ENCODE assay signal across 2 cellular contexts in the genomic region with DNA sequence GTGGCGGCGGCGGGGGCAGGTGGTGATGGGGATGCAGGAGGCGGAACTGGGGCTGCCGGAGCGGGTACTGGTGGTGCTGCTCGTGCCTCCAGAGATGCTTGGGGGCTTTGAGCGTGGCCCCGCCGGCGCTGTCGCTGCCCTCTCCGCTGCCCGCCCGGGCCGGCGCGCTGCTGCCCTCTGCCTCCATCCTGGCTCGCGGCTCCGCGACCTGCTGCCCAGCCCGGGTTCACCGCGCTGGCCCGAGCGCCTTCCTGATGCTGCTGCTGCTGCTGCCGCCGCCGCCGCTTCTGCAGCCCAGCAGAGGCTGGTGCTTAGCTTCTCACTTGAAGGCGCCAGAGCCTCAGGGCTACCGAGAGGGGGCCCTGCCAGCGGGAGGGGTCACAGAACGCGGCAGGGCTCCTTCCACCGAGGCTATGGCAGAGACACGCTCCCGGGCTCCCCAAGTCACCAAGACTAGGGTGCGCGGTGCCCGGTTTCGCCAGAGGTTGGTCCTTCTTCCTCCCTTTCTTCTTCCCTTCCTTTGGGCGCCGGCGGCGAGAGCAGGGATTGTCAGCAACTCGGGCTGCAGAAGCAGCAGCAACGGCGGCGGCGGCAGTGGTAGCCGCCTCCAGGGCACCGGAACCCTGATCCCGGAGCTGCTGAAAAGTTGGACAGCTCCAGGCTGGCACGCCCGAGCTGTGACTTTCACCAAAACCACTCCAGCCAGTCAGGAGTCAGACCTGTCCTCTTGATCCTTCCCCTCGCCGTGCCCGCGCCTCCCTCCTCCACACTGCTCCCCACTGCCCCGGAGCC.
TF ChIP-seq lines count a peak whose summit lies in the region.

A gene (minus strand): TSS at position 291 of the 792 bp plus-strand sequence.

TF ChIP-seq in liver, 16 proteins besides CTCF, POLR2A, EP300 and RAD21 (continued from another document):
- TF ChIP-seq, protein P1, sequence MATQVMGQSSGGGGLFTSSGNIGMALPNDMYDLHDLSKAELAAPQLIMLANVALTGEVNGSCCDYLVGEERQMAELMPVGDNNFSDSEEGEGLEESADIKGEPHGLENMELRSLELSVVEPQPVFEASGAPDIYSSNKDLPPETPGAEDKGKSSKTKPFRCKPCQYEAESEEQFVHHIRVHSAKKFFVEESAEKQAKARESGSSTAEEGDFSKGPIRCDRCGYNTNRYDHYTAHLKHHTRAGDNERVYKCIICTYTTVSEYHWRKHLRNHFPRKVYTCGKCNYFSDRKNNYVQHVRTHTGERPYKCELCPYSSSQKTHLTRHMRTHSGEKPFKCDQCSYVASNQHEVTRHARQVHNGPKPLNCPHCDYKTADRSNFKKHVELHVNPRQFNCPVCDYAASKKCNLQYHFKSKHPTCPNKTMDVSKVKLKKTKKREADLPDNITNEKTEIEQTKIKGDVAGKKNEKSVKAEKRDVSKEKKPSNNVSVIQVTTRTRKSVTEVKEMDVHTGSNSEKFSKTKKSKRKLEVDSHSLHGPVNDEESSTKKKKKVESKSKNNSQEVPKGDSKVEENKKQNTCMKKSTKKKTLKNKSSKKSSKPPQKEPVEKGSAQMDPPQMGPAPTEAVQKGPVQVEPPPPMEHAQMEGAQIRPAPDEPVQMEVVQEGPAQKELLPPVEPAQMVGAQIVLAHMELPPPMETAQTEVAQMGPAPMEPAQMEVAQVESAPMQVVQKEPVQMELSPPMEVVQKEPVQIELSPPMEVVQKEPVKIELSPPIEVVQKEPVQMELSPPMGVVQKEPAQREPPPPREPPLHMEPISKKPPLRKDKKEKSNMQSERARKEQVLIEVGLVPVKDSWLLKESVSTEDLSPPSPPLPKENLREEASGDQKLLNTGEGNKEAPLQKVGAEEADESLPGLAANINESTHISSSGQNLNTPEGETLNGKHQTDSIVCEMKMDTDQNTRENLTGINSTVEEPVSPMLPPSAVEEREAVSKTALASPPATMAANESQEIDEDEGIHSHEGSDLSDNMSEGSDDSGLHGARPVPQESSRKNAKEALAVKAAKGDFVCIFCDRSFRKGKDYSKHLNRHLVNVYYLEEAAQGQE (IDR thresholded peaks at IDR 0.05): peak; percentile 98
- no peak for TF ChIP-seq FOXA2 (IDR thresholded peaks at IDR 0.05)

TF ChIP-seq in HepG2, 621 proteins besides CTCF, POLR2A, EP300 and RAD21:
- TF ChIP-seq, protein P2, sequence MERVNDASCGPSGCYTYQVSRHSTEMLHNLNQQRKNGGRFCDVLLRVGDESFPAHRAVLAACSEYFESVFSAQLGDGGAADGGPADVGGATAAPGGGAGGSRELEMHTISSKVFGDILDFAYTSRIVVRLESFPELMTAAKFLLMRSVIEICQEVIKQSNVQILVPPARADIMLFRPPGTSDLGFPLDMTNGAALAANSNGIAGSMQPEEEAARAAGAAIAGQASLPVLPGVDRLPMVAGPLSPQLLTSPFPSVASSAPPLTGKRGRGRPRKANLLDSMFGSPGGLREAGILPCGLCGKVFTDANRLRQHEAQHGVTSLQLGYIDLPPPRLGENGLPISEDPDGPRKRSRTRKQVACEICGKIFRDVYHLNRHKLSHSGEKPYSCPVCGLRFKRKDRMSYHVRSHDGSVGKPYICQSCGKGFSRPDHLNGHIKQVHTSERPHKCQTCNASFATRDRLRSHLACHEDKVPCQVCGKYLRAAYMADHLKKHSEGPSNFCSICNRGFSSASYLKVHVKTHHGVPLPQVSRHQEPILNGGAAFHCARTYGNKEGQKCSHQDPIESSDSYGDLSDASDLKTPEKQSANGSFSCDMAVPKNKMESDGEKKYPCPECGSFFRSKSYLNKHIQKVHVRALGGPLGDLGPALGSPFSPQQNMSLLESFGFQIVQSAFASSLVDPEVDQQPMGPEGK (CRISPR knock-in tag; IDR thresholded peaks at IDR 0.05): no peak
- TF ChIP-seq RFXANK (CRISPR knock-in tag; IDR thresholded peaks at IDR 0.05) (no peak), RNF2 (conservative IDR thresholded peaks at IDR 0.05; ENCODE audit: low read depth) (no peak), NFE2L2 (IDR thresholded peaks at IDR 0.05; ENCODE audit: low read length) (no peak), ARNT (IDR thresholded peaks at IDR 0.05) (no peak), SRSF4 (IDR thresholded peaks at IDR 0.05; ENCODE audit: low read depth, low read length, poor library complexity, severe bottlenecking) (no peak), ZNF713 (CRISPR knock-in tag; IDR thresholded peaks at IDR 0.05) (no peak), MIXL1 (CRISPR knock-in tag; IDR thresholded peaks at IDR 0.05) (no peak), YEATS2 (CRISPR knock-in tag; IDR thresholded peaks at IDR 0.05; ENCODE audit: borderline replicate concordance) (no peak), ATF7-NPFF (CRISPR knock-in tag; IDR thresholded peaks at IDR 0.05; ENCODE audit: low read depth) (no peak), MZF1 (CRISPR knock-in tag; IDR thresholded peaks at IDR 0.05; ENCODE audit: borderline replicate concordance) (no peak), LCORL (IDR thresholded peaks at IDR 0.05) (no peak), LCORL (CRISPR knock-in tag; IDR thresholded peaks at IDR 0.05) (no peak), TEAD2 (CRISPR knock-in tag; IDR thresholded peaks at IDR 0.05) (no peak), POGZ (CRISPR knock-in tag; IDR thresholded peaks at IDR 0.05) (no peak), ZNF124 (CRISPR knock-in tag; IDR thresholded peaks at IDR 0.05) (no peak), ZNF780A (CRISPR knock-in tag; IDR thresholded peaks at IDR 0.05) (no peak)
- TF ChIP-seq, protein P3, sequence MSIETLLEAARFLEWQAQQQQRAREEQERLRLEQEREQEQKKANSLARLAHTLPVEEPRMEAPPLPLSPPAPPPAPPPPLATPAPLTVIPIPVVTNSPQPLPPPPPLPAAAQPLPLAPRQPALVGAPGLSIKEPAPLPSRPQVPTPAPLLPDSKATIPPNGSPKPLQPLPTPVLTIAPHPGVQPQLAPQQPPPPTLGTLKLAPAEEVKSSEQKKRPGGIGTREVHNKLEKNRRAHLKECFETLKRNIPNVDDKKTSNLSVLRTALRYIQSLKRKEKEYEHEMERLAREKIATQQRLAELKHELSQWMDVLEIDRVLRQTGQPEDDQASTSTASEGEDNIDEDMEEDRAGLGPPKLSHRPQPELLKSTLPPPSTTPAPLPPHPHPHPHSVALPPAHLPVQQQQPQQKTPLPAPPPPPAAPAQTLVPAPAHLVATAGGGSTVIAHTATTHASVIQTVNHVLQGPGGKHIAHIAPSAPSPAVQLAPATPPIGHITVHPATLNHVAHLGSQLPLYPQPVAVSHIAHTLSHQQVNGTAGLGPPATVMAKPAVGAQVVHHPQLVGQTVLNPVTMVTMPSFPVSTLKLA (IDR thresholded peaks at IDR 0.05): no peak
- TF ChIP-seq, protein P4, sequence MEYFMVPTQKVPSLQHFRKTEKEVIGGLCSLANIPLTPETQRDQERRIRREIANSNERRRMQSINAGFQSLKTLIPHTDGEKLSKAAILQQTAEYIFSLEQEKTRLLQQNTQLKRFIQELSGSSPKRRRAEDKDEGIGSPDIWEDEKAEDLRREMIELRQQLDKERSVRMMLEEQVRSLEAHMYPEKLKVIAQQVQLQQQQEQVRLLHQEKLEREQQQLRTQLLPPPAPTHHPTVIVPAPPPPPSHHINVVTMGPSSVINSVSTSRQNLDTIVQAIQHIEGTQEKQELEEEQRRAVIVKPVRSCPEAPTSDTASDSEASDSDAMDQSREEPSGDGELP (IDR thresholded peaks at IDR 0.05; ENCODE audit: borderline replicate concordance, low read depth): no peak
- TF ChIP-seq, protein P5, sequence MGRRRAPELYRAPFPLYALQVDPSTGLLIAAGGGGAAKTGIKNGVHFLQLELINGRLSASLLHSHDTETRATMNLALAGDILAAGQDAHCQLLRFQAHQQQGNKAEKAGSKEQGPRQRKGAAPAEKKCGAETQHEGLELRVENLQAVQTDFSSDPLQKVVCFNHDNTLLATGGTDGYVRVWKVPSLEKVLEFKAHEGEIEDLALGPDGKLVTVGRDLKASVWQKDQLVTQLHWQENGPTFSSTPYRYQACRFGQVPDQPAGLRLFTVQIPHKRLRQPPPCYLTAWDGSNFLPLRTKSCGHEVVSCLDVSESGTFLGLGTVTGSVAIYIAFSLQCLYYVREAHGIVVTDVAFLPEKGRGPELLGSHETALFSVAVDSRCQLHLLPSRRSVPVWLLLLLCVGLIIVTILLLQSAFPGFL (CRISPR knock-in tag; IDR thresholded peaks at IDR 0.05): no peak
